ENCODE assay signal across 7 cellular contexts in genomic region chr14:91418387-91419043, GRCh38. TPM values are rescaled to one million over a fixed set of nuclear protein-coding genes. Genes with fewer than 3 reads are reported as not detected.
DNase-seq lines count a peak whose midpoint lies in the region; ATAC-seq and TF ChIP-seq lines count a peak whose summit lies in the region.

No MANE protein-coding gene starts in this region.

- peak overlapping the region; percentile 21; the same call in 1 of the 2 replicates for H3K27ac ChIP-seq in HUES64 (ENCODE audit: low read depth, low read length)
- H3K27ac ChIP-seq in heart right ventricle = peak overlapping the region in 5 of 10 donors; percentile 18 to 75 (median 58)

- peak overlapping the region; percentile 90 for H3K27ac Mint-ChIP-seq in activated naive CD8-positive, alpha-beta T cell treated with anti-CD3 and anti-CD28 coated beads for 36 hours

- DNase-seq in GM12864 (ENCODE audit: low read depth) = no peak
- DNase-seq in SK-MEL-5 (ENCODE audit: low read depth, low spot score) = peak; percentile 56
- peak; percentile 84 for DNase-seq in activated naive CD8-positive, alpha-beta T cell treated with anti-CD3 and anti-CD28 coated beads for 36 hours
- peak; percentile 39 to 75 for DNase-seq in heart right ventricle
- DNase-seq in posterior cingulate gyrus = peak; percentile 35 to 94 (median 69)
- peak; percentile 74 for DNase-seq in ureter (ENCODE audit: low spot score)

- H3K27me3 ChIP-seq in HUES64 (ENCODE audit: insufficient read depth, low read length) (no peaks in the 10 kb centered on the region), heart right ventricle (peaks cover 0 to 28% (median 17%) of the 10 kb centered on the region in 7 donors)

- H3K4me1 Mint-ChIP-seq in activated naive CD8-positive, alpha-beta T cell treated with anti-CD3 and anti-CD28 coated beads for 36 hours = peaks cover 28% of the 10 kb centered on the region

- H3K9me3 ChIP-seq in HUES64 (ENCODE audit: insufficient read depth, low read depth, low read length) = no peaks in the 10 kb centered on the region
- H3K9me3 ChIP-seq in heart right ventricle = no peaks in the 10 kb centered on the region

- 2% methylated on average over 42 of the region's 42 CpGs for WGBS in HUES64
- 1 to 2% methylated on average over 42 of the region's 42 CpGs for WGBS in heart right ventricle, 2 donors

- H3K4me1 ChIP-seq in HUES64 (ENCODE audit: insufficient read depth, low read length) (peaks cover 21% of the 10 kb centered on the region), heart right ventricle (peaks cover 3 to 50% (median 23%) of the 10 kb centered on the region in 9 donors)

- intact Hi-C loops in heart right ventricle (cut with DNase I) (loop anchor here (1.0 to 10.0 kb wide), 9 partner anchors 41 to 244 kb away; no protein-coding TSS in a partner anchor), posterior cingulate gyrus (cut with DNase I) (loop anchor here (1.0 kb wide), 1 partner anchor 95 kb away; no protein-coding TSS in a partner anchor)

- no peaks in the 10 kb centered on the region for H3K9me3 Mint-ChIP-seq in activated naive CD8-positive, alpha-beta T cell treated with anti-CD3 and anti-CD28 coated beads for 36 hours

- peaks cover 8% of the 10 kb centered on the region; the same call in 1 of the 2 replicates for H3K36me3 ChIP-seq in HUES64 (ENCODE audit: insufficient read depth, low read length)
- peaks cover 0 to under 1% (median 0%) of the 10 kb centered on the region in 9 donors for H3K36me3 ChIP-seq in heart right ventricle

- H3K27me3 Mint-ChIP-seq in activated naive CD8-positive, alpha-beta T cell treated with anti-CD3 and anti-CD28 coated beads for 36 hours = no peaks in the 10 kb centered on the region

- peak overlapping the region; percentile 77 for H3K4me3 Mint-ChIP-seq in activated naive CD8-positive, alpha-beta T cell treated with anti-CD3 and anti-CD28 coated beads for 36 hours

- in situ Hi-C loops in SK-MEL-5 (cut with HindIII; ENCODE audit: low pct_unique_long_range_greater_than_20kb, low sequenced_read_pairs) = no loop called here

- TF ChIP-seq CTCF in GM12864 (IDR thresholded peaks at IDR 0.05; ENCODE audit: low read depth, low read length, missing control alignments) (peak; percentile 98), heart right ventricle (IDR thresholded peaks at IDR 0.05) (peak; percentile 89 to 99 (median 95))

- H3K36me3 Mint-ChIP-seq in activated naive CD8-positive, alpha-beta T cell treated with anti-CD3 and anti-CD28 coated beads for 36 hours = peaks cover 27% of the 10 kb centered on the region

- peak; percentile 39 to 85 (median 73) for ATAC-seq in heart right ventricle

- peak overlapping the region; percentile 85 for H3K9ac ChIP-seq in HUES64 (ENCODE audit: low read depth, low read length)

- H3K4me3 ChIP-seq in GM12864 (ENCODE audit: low read depth, low read length) (peak overlapping the region; percentile 87), HUES64 (ENCODE audit: low read length) (peak overlapping the region; percentile 77), heart right ventricle (peak overlapping the region; percentile 18 to 84 (median 68))

RNA-seq across cellular contexts. Expression of gene CCDC88C, which starts 0.9 kb away (rescaled TPM):
- polyA plus RNA-seq in HUES64 (2013, experiment 1 of 2) = 17.3 TPM
- polyA plus RNA-seq in HUES64 (2013, experiment 2 of 2) = 19.0 TPM
- total RNA-seq in SK-MEL-5 (2014; rRNA removed; shearing (Covaris generic)) = 4.6 and 6.4 TPM in 2 replicates
- 4.0 and 9.7 TPM in 2 replicates for polyA plus RNA-seq in SK-MEL-5 (2015; cell fraction: cytosol; rRNA removed)
- polyA plus RNA-seq in SK-MEL-5 (2015; cell fraction: nucleus; rRNA removed) = 3.1 and 5.9 TPM in 2 replicates
- total RNA-seq in activated naive CD8-positive, alpha-beta T cell treated with anti-CD3 and anti-CD28 coated beads for 36 hours = 10 to 100 TPM; 55.1 to 56.7 TPM
- total RNA-seq in heart right ventricle = 1 to 10 TPM; 2.4 to 8.4 (median 4.9) TPM
- 1 to 10 TPM; 2.2 to 5.5 TPM for polyA plus RNA-seq in heart right ventricle
- 49.0 TPM for total RNA-seq in ureter
